ENCODE assay signal across 8 cellular contexts in genomic region chr15:84981054-84981710, GRCh38. TPM values are rescaled to one million over a fixed set of nuclear protein-coding genes. Genes with fewer than 3 reads are reported as not detected.
A peak's percentile ranks its signal among the peaks of the same experiment; 100 is the strongest.
DNase-seq lines count a peak whose midpoint lies in the region; ATAC-seq and TF ChIP-seq lines count a peak whose summit lies in the region.

No MANE protein-coding gene starts in this region.

- intact Hi-C loops in OCI-LY7 (cut with micrococcal nuclease; ENCODE audit: unreplicated experiment) (loop anchor here (2.0 kb wide), 3 partner anchors 30 to 382 kb away; no protein-coding TSS in a partner anchor), esophagus muscularis mucosa (cut with DNase I) (loop anchor here (10.0 kb wide), 1 partner anchor 64 kb away; no protein-coding TSS in a partner anchor)

- H3K4me1 Mint-ChIP-seq in activated T-cell treated with anti-CD3 and anti-CD28 coated beads, Interleukin-2, amount 50 U/mL, for 24 hours (ENCODE audit: low read depth) = peaks cover 43% of the 10 kb centered on the region

- H3K27ac Mint-ChIP-seq in activated T-cell treated with anti-CD3 and anti-CD28 coated beads, Interleukin-2, amount 50 U/mL, for 24 hours = peak overlapping the region; percentile 98

- BruUV-seq in OCI-LY7 (replicated peaks; lab: Mats Ljungman, UMichigan) = no TSS peak

- peak overlapping the region; percentile 73 for H3K4me3 ChIP-seq in OCI-LY7 (ENCODE audit: low read depth, low read length, poor library complexity, severe bottlenecking)
- peak overlapping the region; percentile 78 to 95 (median 87) for H3K4me3 ChIP-seq in esophagus muscularis mucosa

- H3K27me3 ChIP-seq in esophagus muscularis mucosa = no peaks in the 10 kb centered on the region

- no peak for TF ChIP-seq EP300 in esophagus muscularis mucosa (IDR thresholded peaks at IDR 0.05)

- no peaks in the 10 kb centered on the region for H3K9me3 ChIP-seq in OCI-LY7 (ENCODE audit: low read length)
- no peaks in the 10 kb centered on the region for H3K9me3 ChIP-seq in esophagus muscularis mucosa

- POLR2A ChIA-PET in OCI-LY7 (lab: Charles Lee) = interaction anchor here (0.8 to 1.1 kb wide), 3 partner anchors 9 to 229 kb away, joined by 3 to 4 read pairs (median 3); no protein-coding TSS in a partner anchor

- peak overlapping the region; percentile 90 for H3K4me2 ChIP-seq in OCI-LY7 (ENCODE audit: low read length)

- H4K20me1 ChIP-seq in OCI-LY7 (ENCODE audit: insufficient read depth, low read length) = 0 out of 2 replicates have a peak, but pooled peaks cover 4% of the 10 kb centered on the region

- peak overlapping the region; percentile 88 for H3K4me3 Mint-ChIP-seq in activated T-cell treated with anti-CD3 and anti-CD28 coated beads, Interleukin-2, amount 50 U/mL, for 24 hours

- peak; percentile 66 for ATAC-seq in GM21526 (IDR thresholded peaks at IDR 0.05; ENCODE audit: low FRiP score, unreplicated experiment)

- no peaks in the 10 kb centered on the region for H3K36me3 ChIP-seq in OCI-LY7 (ENCODE audit: insufficient read depth, low read length)
- no peaks in the 10 kb centered on the region for H3K36me3 ChIP-seq in esophagus muscularis mucosa

- H3K36me3 Mint-ChIP-seq in activated T-cell treated with anti-CD3 and anti-CD28 coated beads, Interleukin-2, amount 50 U/mL, for 24 hours (ENCODE audit: low read depth) = peaks cover 7% of the 10 kb centered on the region

- no peaks in the 10 kb centered on the region for H3K9me2 ChIP-seq in OCI-LY7 (ENCODE audit: insufficient read depth, low read length)

- no peak for TF ChIP-seq CTCF in OCI-LY7 (conservative IDR thresholded peaks at IDR 0.05; ENCODE audit: low read length)
- TF ChIP-seq CTCF in esophagus muscularis mucosa (IDR thresholded peaks at IDR 0.05) = peak in 2 of 3 experiments; percentile 27 to 42

- H3K27me3 Mint-ChIP-seq in activated T-cell treated with anti-CD3 and anti-CD28 coated beads, Interleukin-2, amount 50 U/mL, for 24 hours = no peaks in the 10 kb centered on the region

- H3K4me1 ChIP-seq in OCI-LY7 (ENCODE audit: insufficient read depth, low read length, poor library complexity, severe bottlenecking) (peaks cover 44% of the 10 kb centered on the region), esophagus muscularis mucosa (peaks cover 28 to 49% (median 45%) of the 10 kb centered on the region in 4 donors)

- H3K27ac ChIP-seq in OCI-LY7 (ENCODE audit: low read depth, low read length, poor library complexity, severe bottlenecking) (peak overlapping the region; percentile 68), esophagus muscularis mucosa (replicated peaks in 1 of 4) (peak overlapping the region; percentile 93 to 98 (median 96))

- CTCF ChIA-PET in OCI-LY7 (lab: Charles Lee; ENCODE audit: unreplicated experiment) = interaction anchor here (0.9 kb wide), 1 partner anchor 49 kb away, joined by 3 read pairs; no protein-coding TSS in a partner anchor

- H3K9me3 Mint-ChIP-seq in activated T-cell treated with anti-CD3 and anti-CD28 coated beads, Interleukin-2, amount 50 U/mL, for 24 hours = no peaks in the 10 kb centered on the region

- peak overlapping the region; percentile 71 for H2AFZ ChIP-seq in OCI-LY7 (ENCODE audit: low read length)

- 0% methylated on average over 5 of the region's 75 CpGs for WGBS in esophagus muscularis mucosa

- TF ChIP-seq POLR2A in esophagus muscularis mucosa (IDR thresholded peaks at IDR 0.05; ENCODE audit: low read depth) = peak; percentile 69

- DNase-seq in DMS114 treated with DMSO at 0.1 percent for 48 hours (lab: John Stamatoyannopoulos, UW; ENCODE audit: unreplicated experiment) (peak; percentile 88), HuH-7 (ENCODE audit: low spot score) (peak; percentile 98), OCI-LY7 (ENCODE audit: low spot score) (peak; percentile 98), esophagus muscularis mucosa (ENCODE audit: extremely low spot score) (peak; percentile 96), myocyte (ENCODE audit: low read depth) (peak; percentile 96)
- peak; percentile 97 for DNase-seq in activated T-cell treated with anti-CD3 and anti-CD28 coated beads, Interleukin-2, amount 50 U/mL, for 24 hours
- DNase-seq in stimulated activated CD8-positive, alpha-beta memory T cell treated with anti-CD3 and anti-CD28 coated beads, Interleukin-7, amount 100 ng/mL, for 4 hours (ENCODE audit: low read depth in 2 of 2) = peak; percentile 87 to 96

- H3K79me2 ChIP-seq in OCI-LY7 (ENCODE audit: insufficient read depth, low read depth, low read length) = peaks cover 21% of the 10 kb centered on the region

RNA-seq across cellular contexts. Expression of gene PDE8A, which starts 0.5 kb away (rescaled TPM):
- 17.3 and 28.3 TPM in 2 replicates for total RNA-seq in OCI-LY7 (2014; rRNA removed; shearing (Covaris generic))
- total RNA-seq in OCI-LY7 (2022) = 29.6 and 32.3 TPM in 2 replicates
- 10 to 100 TPM; 31.6 to 36.1 (median 32.5) TPM for total RNA-seq in esophagus muscularis mucosa
- 6.8 and 18.4 TPM in 2 replicates for total RNA-seq in myocyte
- 5.3 TPM for polyA plus RNA-seq in myocyte (2012)

Comparison
In these comparisons a context has a peak if more than half of its experiments do, and no peak if none do; other contexts are left out.
1. Peak in every context shown above with its lines: DNase-seq, ATAC-seq, H3K4me3 ChIP-seq and H3K27ac ChIP-seq.